1 cellular context compared by ENCODE assay signal in genomic region chr7:540579-540978, GRCh38.
TF ChIP-seq lines count a peak whose summit lies in the region.

No MANE protein-coding gene starts in this region.

TF ChIP-seq in GM23338, 12 proteins besides CTCF, POLR2A, EP300 and RAD21 (continued from another document):
- TF ChIP-seq ZNF462 (CRISPR knock-in tag; IDR thresholded peaks at IDR 0.05), result no peak
- TF ChIP-seq POLR2AphosphoS5 (IDR thresholded peaks at IDR 0.05; ENCODE audit: low read depth), result no peak
- no peak for TF ChIP-seq JUNB (IDR thresholded peaks at IDR 0.05; ENCODE audit: unreplicated experiment)
- TF ChIP-seq ZNF114 (CRISPR knock-in tag; IDR thresholded peaks at IDR 0.05), result no peak
- no peak for TF ChIP-seq CREB1 (CRISPR knock-in tag; IDR thresholded peaks at IDR 0.05; ENCODE audit: low read depth)
- TF ChIP-seq ETS1 (IDR thresholded peaks at IDR 0.05), result no peak
- TF ChIP-seq STAT1 (IDR thresholded peaks at IDR 0.05; ENCODE audit: unreplicated experiment), result no peak
